25 cellular contexts compared by ENCODE assay signal in genomic region chr17:71187145-71187878, GRCh38.
"Had no signal": no experiment of that assay in that cellular context is flagged by ENCODE, and none has a peak within 500 bp of the region (broad histone marks: within the 10 kb centered on the region; RNA-seq: fewer than 3 reads in every experiment).

No MANE protein-coding gene starts in this region.

- DNase-seq: activated CD4-positive, alpha-beta T cell treated with anti-CD3 and anti-CD28 coated beads for 4 hours; activated CD4-positive, alpha-beta T cell treated with anti-CD3 and anti-CD28 coated beads, Interleukin-2, amount 50 U/mL, for 4 hours; activated naive CD4-positive, alpha-beta T cell; activated T-cell treated with anti-CD3 and anti-CD28 coated beads for 4 hours; activated T-cell treated with anti-CD3 and anti-CD28 coated beads, Interleukin-2, amount 50 U/mL, for 72 hours; anterior cingulate cortex; esophagus squamous epithelium; left ventricle myocardium superior; natural killer cell; occipital lobe; spleen; stimulated activated naive CD4-positive, alpha-beta T cell treated with Interleukin-2 at 50 U/mL for 16 hours; SW 1271; T-helper 9 cell; testis; transverse colon had no signal

- H3K4me2 ChIP-seq: neural progenitor cell had no signal

- H3K27ac ChIP-seq: neural progenitor cell, parathyroid adenoma, right atrium auricular region, spleen, testis, transverse colon, VCaP had no signal

- H3K9me3 ChIP-seq: esophagus squamous epithelium, right atrium auricular region, spleen, testis, transverse colon had no signal

- H3K27me3 ChIP-seq: esophagus squamous epithelium, neural progenitor cell, right atrium auricular region, spleen, testis had no signal

- H2AFZ ChIP-seq: neural progenitor cell, parathyroid adenoma had no signal

- H3K36me3 ChIP-seq: esophagus squamous epithelium, neural progenitor cell, right atrium auricular region, spleen, transverse colon had no signal

- H3K4me3 ChIP-seq: esophagus squamous epithelium, neural progenitor cell, right atrium auricular region, spleen, testis, transverse colon had no signal

- H3K9ac ChIP-seq: neural progenitor cell, parathyroid adenoma had no signal

- H3K9me3 Mint-ChIP-seq: neural progenitor cell had no signal

- H3K27ac Mint-ChIP-seq: activated naive CD4-positive, alpha-beta T cell treated with anti-CD3 and anti-CD28 coated beads, Interleukin-2, amount 50 U/mL, for 72 hours; activated T-cell treated with anti-CD3 and anti-CD28 coated beads, Interleukin-2, amount 50 U/mL, for 72 hours; brain; natural killer cell; neural progenitor cell; T-helper 1 cell treated with Interleukin-12 subunit alpha and Interleukin-12 subunit beta and Interleukin-4 antibody, amounts not matched to agents 30 μg/mL and 1 μg/mL, for 36 hours had no signal

- H3K4me3 Mint-ChIP-seq: activated T-cell treated with anti-CD3 and anti-CD28 coated beads, Interleukin-2, amount 50 U/mL, for 72 hours; brain; natural killer cell; neural progenitor cell; T-helper 1 cell treated with Interleukin-12 subunit alpha and Interleukin-12 subunit beta and Interleukin-4 antibody, amounts not matched to agents 30 μg/mL and 1 μg/mL, for 36 hours had no signal

- H3K4me1 Mint-ChIP-seq: brain, natural killer cell, neural progenitor cell had no signal

- H3K27me3 Mint-ChIP-seq: brain had no signal

- H3K36me3 Mint-ChIP-seq: activated naive CD4-positive, alpha-beta T cell treated with anti-CD3 and anti-CD28 coated beads, Interleukin-2, amount 50 U/mL, for 72 hours; brain; natural killer cell; neural progenitor cell had no signal

- H3K79me2 ChIP-seq: parathyroid adenoma had no signal

- FAIRE-seq: frontal cortex, TTC549 had no signal

- ATAC-seq: activated naive CD4-positive, alpha-beta T cell treated with anti-CD3 and anti-CD28 coated beads, Interleukin-2, amount 50 U/mL, for 72 hours; activated T-cell treated with anti-CD3 and anti-CD28 coated beads, Interleukin-2, amount 50 U/mL, for 72 hours; left ventricle myocardium superior; natural killer cell had no signal

- H3K4me1 ChIP-seq: neural progenitor cell, parathyroid adenoma, right atrium auricular region, spleen, testis had no signal
